18 cellular contexts compared by ENCODE assay signal in the genomic region with DNA sequence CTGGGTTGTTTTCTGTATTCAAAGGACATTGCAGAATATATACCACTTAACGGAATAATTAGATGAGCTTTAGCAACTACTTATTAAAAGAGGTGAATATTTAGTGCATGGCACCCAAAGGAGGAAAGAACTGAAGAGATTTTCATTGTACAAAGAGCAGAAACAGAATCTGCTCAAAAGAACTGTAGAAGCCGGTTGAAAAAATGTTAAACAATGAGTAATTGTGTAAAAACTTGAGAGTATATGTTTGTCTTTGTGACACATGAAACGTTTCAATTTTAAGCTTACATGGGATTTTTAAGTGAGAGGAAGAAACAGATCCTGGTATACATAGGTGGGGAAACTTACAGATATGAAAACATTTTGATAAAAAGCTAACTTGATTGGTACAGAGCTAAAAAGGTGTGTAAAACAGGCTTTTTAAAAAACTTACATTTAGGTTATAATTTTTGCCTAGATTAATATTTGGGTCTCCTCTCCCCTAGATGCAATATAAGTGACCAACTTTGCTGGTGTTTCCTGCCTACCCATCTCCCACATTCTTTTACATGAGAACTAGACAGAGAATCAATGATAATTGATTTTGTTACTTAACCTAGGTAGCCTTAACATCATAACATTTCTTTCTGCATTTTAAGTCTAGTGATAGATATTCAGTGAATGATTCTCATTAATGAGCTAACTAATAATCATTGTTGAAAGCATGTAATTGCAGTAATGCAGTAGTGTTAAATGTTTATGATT. TPM values are rescaled to one million over a fixed set of nuclear protein-coding genes. Genes with fewer than 3 reads are reported as not detected.
DNase-seq lines count a peak whose midpoint lies in the region; ATAC-seq, FAIRE-seq and TF ChIP-seq lines count a peak whose summit lies in the region.
"Had no signal": no experiment of that assay in that cellular context is flagged by ENCODE, and none has a peak within 500 bp of the region (broad histone marks: within the 10 kb centered on the region; RNA-seq: fewer than 3 reads in every experiment).

No MANE protein-coding gene starts in this region.

- H3K9me3 ChIP-seq in HepG2 (ENCODE audit: low read length), result no peaks in the 10 kb centered on the region
- H3K9me3 ChIP-seq: ovary had no signal

- H3K27ac Mint-ChIP-seq in brain, result peak overlapping the region in 2 of 5 experiments; percentile 3 to 6
- H3K27ac Mint-ChIP-seq: B cell, IgD-negative memory B cell had no signal

- peaks cover 64% of the 10 kb centered on the region for H3K4me1 ChIP-seq in HepG2 (ENCODE audit: insufficient read depth, low read length)

- H3K27me3 Mint-ChIP-seq in brain, result peaks cover 3% of the 10 kb centered on the region
- H3K27me3 Mint-ChIP-seq: B cell, IgD-negative memory B cell had no signal

- intact Hi-C loops in HepG2 (cut with micrococcal nuclease; ENCODE audit: unreplicated experiment) (no loop called here), posterior cingulate gyrus (cut with DNase I) (no loop called here)

- H3K4me1 Mint-ChIP-seq in brain, result peaks cover 60% of the 10 kb centered on the region

- peaks cover 89% of the 10 kb centered on the region for H3K36me3 Mint-ChIP-seq in brain
- H3K36me3 Mint-ChIP-seq: IgD-negative memory B cell had no signal

- H3K79me2 ChIP-seq in HepG2 (ENCODE audit: insufficient read depth, low read length), result peaks cover 80% of the 10 kb centered on the region

- no peak for TF ChIP-seq POLR2A in HepG2 (IDR thresholded peaks at IDR 0.05; ENCODE audit: insufficient read depth in 1 of 2, low read depth in 2 of 2, low read length in 2 of 2)

- POLR2A ChIA-PET in HepG2 (lab: Yijun Ruan, JAX), result interaction anchor here (0.7 to 1.7 kb wide), 5 partner anchors 15 to 244 kb away, joined by 3 to 5 read pairs (median 3); a partner anchor contains a TSS

- H3K4me3 ChIP-seq in AG10803 (ENCODE audit: low read length) (no peak overlapping the region), HepG2 (replicated peaks in 1 of 3; ENCODE audit: insufficient read depth in 1 of 3, low read depth in 2 of 3, low read length in 3 of 3) (no peak overlapping the region; a peak in 1 of 6 replicates)
- H3K4me3 ChIP-seq: ovary had no signal

- no peak for TF ChIP-seq RAD21 in HepG2 (CRISPR knock-in tag; IDR thresholded peaks at IDR 0.05)

- peaks cover 0 to 3% (median 0%) of the 10 kb centered on the region in 5 experiments for H3K9me3 Mint-ChIP-seq in brain
- H3K9me3 Mint-ChIP-seq: IgD-negative memory B cell had no signal

- H3K27me3 ChIP-seq in HepG2 (ENCODE audit: control insufficient read depth in 1 of 2, insufficient read depth in 2 of 2, low read length in 2 of 2), result no peaks in the 10 kb centered on the region
- H3K27me3 ChIP-seq: ovary had no signal

- in situ Hi-C loops in HepG2 (cut with HindIII; ENCODE audit: extremely low pct_ligation_motif_present, low pct_unique_long_range_greater_than_20kb), result loop anchor here (25.0 kb wide), 1 partner anchor 1004 kb away; no protein-coding TSS in a partner anchor

- peaks cover 13 to 30% of the 10 kb centered on the region in 2 experiments for H3K36me3 ChIP-seq in HepG2 (replicated peaks in 1 of 2; ENCODE audit: control insufficient read depth in 1 of 2, insufficient read depth in 2 of 2, low read length in 2 of 2)
- H3K36me3 ChIP-seq: ovary had no signal

- TF ChIP-seq EP300 in HepG2 (IDR thresholded peaks at IDR 0.05; ENCODE audit: low read depth in 2 of 2, low read length in 2 of 2) (peak in 1 of 2 experiments; percentile 8; a peak in 1 of 4 replicates), HepG2 (CRISPR knock-in tag; IDR thresholded peaks at IDR 0.05; ENCODE audit: borderline replicate concordance) (no peak)

- WGBS in HepG2 (ENCODE audit: low lambda C conversion rate), result 34% methylated on average over 3 of the region's 3 CpGs

- H2AFZ ChIP-seq in HepG2 (ENCODE audit: low read length), result no peak overlapping the region

- TF ChIP-seq CTCF in AG10803 (conservative IDR thresholded peaks at IDR 0.05; ENCODE audit: low read length) (no peak), brain (conservative IDR thresholded peaks at IDR 0.05) (no peak), HepG2 (CRISPR knock-in tag; IDR thresholded peaks at IDR 0.05) (no peak)

- H4K20me1 ChIP-seq in HepG2 (ENCODE audit: insufficient read depth, low read length), result peaks cover 63% of the 10 kb centered on the region

- H3K9ac ChIP-seq in HepG2 (ENCODE audit: insufficient read depth, low read depth, low read length), result 0 out of 2 replicates have a peak overlapping the region, but pooled peaks have one; percentile 6

- H3K4me3 Mint-ChIP-seq in brain, result peak overlapping the region in 4 of 5 experiments; percentile 9 to 71 (median 28)
- H3K4me3 Mint-ChIP-seq: activated CD8-positive, alpha-beta T cell treated with anti-CD3 and anti-CD28 coated beads, Interleukin-2, amount 10 ng/mL, durations not matched to agents 7 days and 5 days; B cell; IgD-negative memory B cell had no signal

- DNase-seq in AG10803 (ENCODE audit: low read depth), result peak; percentile 17
- DNase-seq in HCEC 1CT, result peak; percentile 31
- DNase-seq in HepG2 (ENCODE audit: low spot score), result peak; percentile 60
- no peak for DNase-seq in posterior cingulate gyrus
- DNase-seq in NCI-H1930 (lab: John Stamatoyannopoulos, UW), result no peak
- DNase-seq: activated CD8-positive, alpha-beta T cell treated with anti-CD3 and anti-CD28 coated beads, Interleukin-2, amount 10 ng/mL, durations not matched to agents 7 days and 5 days; activated effector memory CD4-positive, alpha-beta T cell treated with Interleukin-2 at 50 U/mL for 16 hours; aorta; DMS79; midbrain; NCI-H1092; NK-92 treated with Interleukin-12 subunit alpha and Interleukin-12 subunit beta, amount 100 ng/mL, for 24 hours; ovary had no signal

- peak overlapping the region; percentile 49 for H3K4me2 ChIP-seq in HepG2 (ENCODE audit: low read depth, low read length)

- no TSS peak for BruUV-seq in HepG2 (replicated peaks; lab: Mats Ljungman, UMichigan)

- peak; percentile 40 for FAIRE-seq in HepG2 (lab: Jason Lieb, UNC)

- peak overlapping the region; percentile 25 for H3K27ac ChIP-seq in HepG2 (ENCODE audit: extremely low read length, insufficient read depth, low read length)
- H3K27ac ChIP-seq: ovary had no signal

- CTCF ChIA-PET in HepG2 (lab: Yijun Ruan, JAX; ENCODE audit: low intra/inter-chr PET ratio, low total read pairs), result no interaction called here

- ATAC-seq in HepG2 (peak; percentile 61), GM18861 (IDR thresholded peaks at IDR 0.05; ENCODE audit: unreplicated experiment) (no peak), GM18498 (IDR thresholded peaks at IDR 0.05; ENCODE audit: unreplicated experiment) (no peak)
- ATAC-seq: activated CD8-positive, alpha-beta T cell treated with anti-CD3 and anti-CD28 coated beads, Interleukin-2, amount 10 ng/mL, durations not matched to agents 7 days and 5 days had no signal

RNA-seq across cellular contexts. Expression of a gene that starts 6.8 kb away (rescaled TPM):
- 2.9 TPM for polyA plus RNA-seq in brain (ENCODE audit: insufficient read depth, low read depth, low replicate concordance)
- total RNA-seq in HepG2 (2016; rRNA removed; fragmentation: Illumina TruSeq; extraction: Trizol), result 32.7 and 50.9 TPM in 2 replicates
- 1.9 and 2.0 TPM in 2 replicates for total RNA-seq in HepG2 (2016; cell fraction: cytosol; rRNA removed; fragmentation: Illumina TruSeq; extraction: Trizol; ENCODE audit: low read depth)
- 33.2 and 47.1 TPM in 2 replicates for total RNA-seq in HepG2 (2016; cell fraction: insoluble cytoplasmic fraction; rRNA removed; fragmentation: Illumina TruSeq; extraction: Trizol)
- 13.2 and 15.1 TPM in 2 replicates for total RNA-seq in HepG2 (2016; cell fraction: membrane; rRNA removed; fragmentation: Illumina TruSeq; extraction: Trizol)
- 46.9 and 47.2 TPM in 2 replicates for total RNA-seq in HepG2 (2016; cell fraction: nucleus; rRNA removed; fragmentation: Illumina TruSeq; extraction: Trizol)
- 19.4 and 26.6 TPM in 2 replicates for polyA plus RNA-seq in HepG2 (2011; rRNA removed)
- polyA plus RNA-seq in HepG2 (2011; cell fraction: cytosol; rRNA removed), result 6.7 and 13.3 TPM in 2 replicates
- polyA plus RNA-seq in HepG2 (2011; cell fraction: nucleus; rRNA removed), result 19.4 and 23.3 TPM in 2 replicates
- polyA plus RNA-seq in HepG2 (2012), result 27.3 and 31.3 TPM in 2 replicates
- 1.0 and 1.2 TPM in 2 replicates for polyA plus RNA-seq in HepG2 (2016; cell fraction: cytosol; fragmentation: Illumina TruSeq; extraction: Trizol; ENCODE audit: low read depth)
- 37.4 and 42.1 TPM in 2 replicates for polyA plus RNA-seq in HepG2 (2016; cell fraction: insoluble cytoplasmic fraction; fragmentation: Illumina TruSeq; extraction: Trizol; ENCODE audit: low read depth)
- 5.2 and 5.9 TPM in 2 replicates for polyA plus RNA-seq in HepG2 (2016; cell fraction: membrane; fragmentation: Illumina TruSeq; extraction: Trizol; ENCODE audit: low read depth)
- polyA plus RNA-seq in HepG2 (2016; cell fraction: nucleus; fragmentation: Illumina TruSeq; extraction: Trizol; ENCODE audit: insufficient read depth, low read depth), result 48.6 and 49.3 TPM in 2 replicates
- polyA minus RNA-seq in HepG2 (2011; rRNA and poly(A)+ RNA removed; ENCODE audit: low replicate concordance), result 3.5 and 13.6 TPM in 2 replicates
- 39.7 and 46.7 TPM in 2 replicates for polyA minus RNA-seq in HepG2 (2011; cell fraction: cytosol; rRNA and poly(A)+ RNA removed)
- polyA minus RNA-seq in HepG2 (2011; cell fraction: nucleus; rRNA and poly(A)+ RNA removed), result 68.9 and 74.0 TPM in 2 replicates

RNA-seq across cellular contexts. Expression of a gene that starts 14.6 kb away (rescaled TPM):
- polyA plus RNA-seq in brain (ENCODE audit: insufficient read depth, low read depth, low replicate concordance), result 4.7 TPM
- total RNA-seq in HepG2 (2016; rRNA removed; fragmentation: Illumina TruSeq; extraction: Trizol), result 15.6 and 17.2 TPM in 2 replicates
- total RNA-seq in HepG2 (2016; cell fraction: cytosol; rRNA removed; fragmentation: Illumina TruSeq; extraction: Trizol; ENCODE audit: low read depth), result 6.3 and 6.6 TPM in 2 replicates
- 16.0 and 16.7 TPM in 2 replicates for total RNA-seq in HepG2 (2016; cell fraction: insoluble cytoplasmic fraction; rRNA removed; fragmentation: Illumina TruSeq; extraction: Trizol)
- total RNA-seq in HepG2 (2016; cell fraction: membrane; rRNA removed; fragmentation: Illumina TruSeq; extraction: Trizol), result 7.7 and 8.6 TPM in 2 replicates
- total RNA-seq in HepG2 (2016; cell fraction: nucleus; rRNA removed; fragmentation: Illumina TruSeq; extraction: Trizol), result 27.1 and 28.7 TPM in 2 replicates
- polyA plus RNA-seq in HepG2 (2011; rRNA removed), result 19.3 and 19.6 TPM in 2 replicates
- polyA plus RNA-seq in HepG2 (2011; cell fraction: cytosol; rRNA removed), result 4.8 and 7.9 TPM in 2 replicates
- 35.5 and 54.9 TPM in 2 replicates for polyA plus RNA-seq in HepG2 (2011; cell fraction: nucleus; rRNA removed)
- polyA plus RNA-seq in HepG2 (2012), result 16.8 and 17.5 TPM in 2 replicates
- 0.74 and 0.86 TPM in 2 replicates for polyA plus RNA-seq in HepG2 (2016; cell fraction: cytosol; fragmentation: Illumina TruSeq; extraction: Trizol; ENCODE audit: low read depth)
- polyA plus RNA-seq in HepG2 (2016; cell fraction: insoluble cytoplasmic fraction; fragmentation: Illumina TruSeq; extraction: Trizol; ENCODE audit: low read depth), result 10.7 and 14.7 TPM in 2 replicates
- polyA plus RNA-seq in HepG2 (2016; cell fraction: membrane; fragmentation: Illumina TruSeq; extraction: Trizol; ENCODE audit: low read depth), result 2.3 and 2.6 TPM in 2 replicates
- 31.5 and 36.7 TPM in 2 replicates for polyA plus RNA-seq in HepG2 (2016; cell fraction: nucleus; fragmentation: Illumina TruSeq; extraction: Trizol; ENCODE audit: insufficient read depth, low read depth)
- 5.9 and 10.4 TPM in 2 replicates for polyA minus RNA-seq in HepG2 (2011; rRNA and poly(A)+ RNA removed; ENCODE audit: low replicate concordance)
- polyA minus RNA-seq in HepG2 (2011; cell fraction: cytosol; rRNA and poly(A)+ RNA removed), result 8.7 and 9.6 TPM in 2 replicates
- polyA minus RNA-seq in HepG2 (2011; cell fraction: nucleus; rRNA and poly(A)+ RNA removed), result 82.9 and 109 TPM in 2 replicates

Comparison
In these comparisons a context has a peak if more than half of its experiments do, and no peak if none do; other contexts are left out.
1. DNase-seq: peak in AG10803 (single experiment), HCEC 1CT (single experiment) and HepG2 (single experiment); none in posterior cingulate gyrus (0 of 10) and NCI-H1930 (0 of 2).